ENCODE assay signal across 2 cellular contexts in the genomic region with DNA sequence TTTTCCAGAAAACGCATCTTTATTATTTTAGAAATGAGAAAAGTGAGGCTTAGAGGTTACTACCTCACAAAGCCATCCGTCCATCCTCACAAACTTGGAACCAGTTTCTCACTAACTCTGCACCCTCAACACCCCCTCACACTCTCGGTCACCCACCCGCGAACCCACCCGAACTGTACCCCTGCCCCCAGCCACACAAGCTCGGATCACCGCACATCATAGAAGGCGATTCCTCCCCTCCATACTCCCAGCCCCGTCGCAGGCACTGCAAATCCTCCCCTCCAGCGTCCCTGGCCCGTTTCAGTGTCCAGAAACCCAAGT.
TF ChIP-seq lines count a peak whose summit lies in the region.

No MANE protein-coding gene starts in this region.

TF ChIP-seq in HepG2, 621 proteins besides CTCF, POLR2A, EP300 and RAD21:
- TF ChIP-seq TAF15 (IDR thresholded peaks at IDR 0.05; ENCODE audit: low read depth, low read length, poor library complexity, severe bottlenecking) (peak; percentile 67), GABPA (IDR thresholded peaks at IDR 0.05; ENCODE audit: low read depth, low read length) (no peak), GABPA (CRISPR knock-in tag; IDR thresholded peaks at IDR 0.05; ENCODE audit: low read depth) (no peak), NRL (CRISPR knock-in tag; IDR thresholded peaks at IDR 0.05; ENCODE audit: borderline replicate concordance) (0 out of 2 replicates have a peak, but pooled peaks have one; percentile 10), ZC3H13 (CRISPR knock-in tag; IDR thresholded peaks at IDR 0.05) (0 out of 2 replicates have a peak, but pooled peaks have one; percentile 42), ZFP36L1 (CRISPR knock-in tag; IDR thresholded peaks at IDR 0.05) (0 out of 2 replicates have a peak, but pooled peaks have one; percentile 28), ZNF747 (CRISPR knock-in tag; IDR thresholded peaks at IDR 0.05; ENCODE audit: borderline replicate concordance) (0 out of 2 replicates have a peak, but pooled peaks have one; percentile 57), CBFB (CRISPR knock-in tag; IDR thresholded peaks at IDR 0.05) (no peak), ZNF44 (CRISPR knock-in tag; IDR thresholded peaks at IDR 0.05) (no peak), ZNF138 (CRISPR knock-in tag; IDR thresholded peaks at IDR 0.05; ENCODE audit: low read depth) (0 out of 2 replicates have a peak, but pooled peaks have one; percentile 57), ZBTB7B (CRISPR knock-in tag; IDR thresholded peaks at IDR 0.05) (0 out of 2 replicates have a peak, but pooled peaks have one; percentile 60), GLI4 (CRISPR knock-in tag; IDR thresholded peaks at IDR 0.05; ENCODE audit: borderline replicate concordance) (0 out of 2 replicates have a peak, but pooled peaks have one; percentile 36), ZNF547 (CRISPR knock-in tag; IDR thresholded peaks at IDR 0.05) (peak; percentile 4; the same call in 1 of the 2 replicates), ZNF556 (CRISPR knock-in tag; IDR thresholded peaks at IDR 0.05; ENCODE audit: borderline replicate concordance) (no peak)
- TF ChIP-seq, protein P1, sequence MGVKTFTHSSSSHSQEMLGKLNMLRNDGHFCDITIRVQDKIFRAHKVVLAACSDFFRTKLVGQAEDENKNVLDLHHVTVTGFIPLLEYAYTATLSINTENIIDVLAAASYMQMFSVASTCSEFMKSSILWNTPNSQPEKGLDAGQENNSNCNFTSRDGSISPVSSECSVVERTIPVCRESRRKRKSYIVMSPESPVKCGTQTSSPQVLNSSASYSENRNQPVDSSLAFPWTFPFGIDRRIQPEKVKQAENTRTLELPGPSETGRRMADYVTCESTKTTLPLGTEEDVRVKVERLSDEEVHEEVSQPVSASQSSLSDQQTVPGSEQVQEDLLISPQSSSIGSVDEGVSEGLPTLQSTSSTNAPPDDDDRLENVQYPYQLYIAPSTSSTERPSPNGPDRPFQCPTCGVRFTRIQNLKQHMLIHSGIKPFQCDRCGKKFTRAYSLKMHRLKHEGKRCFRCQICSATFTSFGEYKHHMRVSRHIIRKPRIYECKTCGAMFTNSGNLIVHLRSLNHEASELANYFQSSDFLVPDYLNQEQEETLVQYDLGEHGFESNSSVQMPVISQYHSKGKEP (CRISPR knock-in tag; IDR thresholded peaks at IDR 0.05) = no peak
- TF ChIP-seq, protein P2, sequence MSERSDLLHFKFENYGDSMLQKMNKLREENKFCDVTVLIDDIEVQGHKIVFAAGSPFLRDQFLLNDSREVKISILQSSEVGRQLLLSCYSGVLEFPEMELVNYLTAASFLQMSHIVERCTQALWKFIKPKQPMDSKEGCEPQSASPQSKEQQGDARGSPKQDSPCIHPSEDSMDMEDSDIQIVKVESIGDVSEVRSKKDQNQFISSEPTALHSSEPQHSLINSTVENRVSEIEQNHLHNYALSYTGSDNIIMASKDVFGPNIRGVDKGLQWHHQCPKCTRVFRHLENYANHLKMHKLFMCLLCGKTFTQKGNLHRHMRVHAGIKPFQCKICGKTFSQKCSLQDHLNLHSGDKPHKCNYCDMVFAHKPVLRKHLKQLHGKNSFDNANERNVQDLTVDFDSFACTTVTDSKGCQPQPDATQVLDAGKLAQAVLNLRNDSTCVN (CRISPR knock-in tag; IDR thresholded peaks at IDR 0.05; ENCODE audit: borderline replicate concordance) = peak; percentile 10; the same call in 1 of the 2 replicates
TF ChIP-seq in HepG2: peak in this region for 10.

TF ChIP-seq in HEK293T, 16 proteins besides CTCF, POLR2A, EP300 and RAD21:
- TF ChIP-seq NFRKB (IDR thresholded peaks at IDR 0.05) = no peak
- no peak for TF ChIP-seq TARDBP (IDR thresholded peaks at IDR 0.05)
- TF ChIP-seq FOXK2 (IDR thresholded peaks at IDR 0.05) = no peak
- TF ChIP-seq HDGF (IDR thresholded peaks at IDR 0.05; ENCODE audit: borderline replicate concordance) = no peak
- no peak for TF ChIP-seq FOXA1 (IDR thresholded peaks at IDR 0.05)
- no peak for TF ChIP-seq CTBP1 (IDR thresholded peaks at IDR 0.05; ENCODE audit: borderline replicate concordance)
- TF ChIP-seq, protein P3, sequence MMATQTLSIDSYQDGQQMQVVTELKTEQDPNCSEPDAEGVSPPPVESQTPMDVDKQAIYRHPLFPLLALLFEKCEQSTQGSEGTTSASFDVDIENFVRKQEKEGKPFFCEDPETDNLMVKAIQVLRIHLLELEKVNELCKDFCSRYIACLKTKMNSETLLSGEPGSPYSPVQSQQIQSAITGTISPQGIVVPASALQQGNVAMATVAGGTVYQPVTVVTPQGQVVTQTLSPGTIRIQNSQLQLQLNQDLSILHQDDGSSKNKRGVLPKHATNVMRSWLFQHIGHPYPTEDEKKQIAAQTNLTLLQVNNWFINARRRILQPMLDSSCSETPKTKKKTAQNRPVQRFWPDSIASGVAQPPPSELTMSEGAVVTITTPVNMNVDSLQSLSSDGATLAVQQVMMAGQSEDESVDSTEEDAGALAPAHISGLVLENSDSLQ (IDR thresholded peaks at IDR 0.05) = no peak
- no peak for TF ChIP-seq L3MBTL2 (conservative IDR thresholded peaks at IDR 0.05)
- TF ChIP-seq ARNT (IDR thresholded peaks at IDR 0.05) = no peak
- no peak for TF ChIP-seq ELF4 (IDR thresholded peaks at IDR 0.05)
- no peak for TF ChIP-seq SUZ12 (IDR thresholded peaks at IDR 0.05)
- TF ChIP-seq LEF1 (IDR thresholded peaks at IDR 0.05; ENCODE audit: borderline replicate concordance) = no peak
- no peak for TF ChIP-seq BHLHE40 (IDR thresholded peaks at IDR 0.05; ENCODE audit: borderline replicate concordance)
- no peak for TF ChIP-seq ZNF384 (IDR thresholded peaks at IDR 0.05)
- no peak for TF ChIP-seq FOXM1 (IDR thresholded peaks at IDR 0.05; ENCODE audit: borderline replicate concordance)
- no peak for TF ChIP-seq SP1 (IDR thresholded peaks at IDR 0.05)
